In genomic region chr15:66847565-66847991, GRCh38 we compare ENCODE assay signal across 25 cellular contexts.
"Had no signal": no experiment of that assay in that cellular context is flagged by ENCODE, and none has a peak within 500 bp of the region (broad histone marks: within the 10 kb centered on the region; RNA-seq: fewer than 3 reads in every experiment).

No MANE protein-coding gene starts in this region.

- H3K36me3 ChIP-seq: left ventricle myocardium inferior, neutrophil, ovary had no signal

- H3K9me3 Mint-ChIP-seq: activated CD4-positive, alpha-beta T cell treated with anti-CD3 and anti-CD28 coated beads, Interleukin-2, amount 10 ng/mL, durations not matched to agents 7 days and 5 days; activated naive CD4-positive, alpha-beta T cell treated with anti-CD3 and anti-CD28 coated beads, Interleukin-2, amount 50 U/mL, for 24 hours; immature natural killer cell; natural killer cell treated with Interleukin-12 subunit alpha and Interleukin-12 subunit beta and Interleukin-15 and Interleukin-18, amount 100 ng/mL, for 72 hours; stimulated activated effector memory CD8-positive, alpha-beta T cell treated with anti-CD3 and anti-CD28 coated beads, Interleukin-12 subunit alpha, Interleukin-12 subunit beta, amount 100 ng/mL, for 72 hours; type B pancreatic cell had no signal

- H3K36me3 Mint-ChIP-seq: activated naive CD4-positive, alpha-beta T cell treated with anti-CD3 and anti-CD28 coated beads, Interleukin-2, amount 50 U/mL, for 24 hours; brain; immature natural killer cell; natural killer cell treated with Interleukin-12 subunit alpha and Interleukin-12 subunit beta and Interleukin-15 and Interleukin-18, amount 100 ng/mL, for 72 hours; stimulated activated effector memory CD8-positive, alpha-beta T cell treated with anti-CD3 and anti-CD28 coated beads, Interleukin-12 subunit alpha, Interleukin-12 subunit beta, amount 100 ng/mL, for 72 hours; type B pancreatic cell had no signal

- ATAC-seq: esophagus mucosa; natural killer cell treated with Interleukin-12 subunit alpha and Interleukin-12 subunit beta and Interleukin-15 and Interleukin-18, amount 100 ng/mL, for 72 hours; psoas muscle; right cardiac atrium; SK-N-SH treated with all-trans-retinoic acid at 6 μM for 48 hours; stimulated activated effector memory CD8-positive, alpha-beta T cell treated with anti-CD3 and anti-CD28 coated beads, Interleukin-12 subunit alpha, Interleukin-12 subunit beta, amount 100 ng/mL, for 72 hours had no signal

- DNase-seq: activated CD4-positive, alpha-beta T cell treated with anti-CD3 and anti-CD28 coated beads, Interleukin-2, amount 10 ng/mL, durations not matched to agents 7 days and 5 days; activated CD4-positive, CD25-positive, alpha-beta regulatory T cell treated with anti-CD3 and anti-CD28 coated beads, Interleukin-2, amount 50 U/mL, for 72 hours; activated gamma-delta T cell treated with Interleukin-2 at 50 U/mL for 16 hours; activated T-cell treated with anti-CD3 and anti-CD28 coated beads for 4 hours; anterior cingulate cortex; central memory CD4-positive, alpha-beta T cell; dermis blood vessel endothelial cell; effector memory CD4-positive, alpha-beta T cell; foreskin melanocyte; immature natural killer cell; left ventricle myocardium inferior; mammary epithelial cell; ovary; psoas muscle; right cardiac atrium; stimulated activated CD4-positive, alpha-beta T cell treated with anti-CD3 and anti-CD28 coated beads, Interleukin-1b, Interleukin-23, amount 100 ng/mL, for 48 hours had no signal

- H3K9me3 ChIP-seq: left ventricle myocardium inferior, neutrophil, ovary, psoas muscle had no signal

- H3K4me3 ChIP-seq: left ventricle myocardium inferior, ovary, psoas muscle had no signal

- H3K27me3 ChIP-seq: ovary had no signal

- H3K27me3 Mint-ChIP-seq: type B pancreatic cell had no signal

- H3K4me3 Mint-ChIP-seq: activated CD4-positive, alpha-beta T cell treated with anti-CD3 and anti-CD28 coated beads, Interleukin-2, amount 10 ng/mL, durations not matched to agents 7 days and 5 days; activated naive CD4-positive, alpha-beta T cell treated with anti-CD3 and anti-CD28 coated beads, Interleukin-2, amount 50 U/mL, for 24 hours; brain; immature natural killer cell; natural killer cell treated with Interleukin-12 subunit alpha and Interleukin-12 subunit beta and Interleukin-15 and Interleukin-18, amount 100 ng/mL, for 72 hours; stimulated activated effector memory CD8-positive, alpha-beta T cell treated with anti-CD3 and anti-CD28 coated beads, Interleukin-12 subunit alpha, Interleukin-12 subunit beta, amount 100 ng/mL, for 72 hours; type B pancreatic cell had no signal

- H3K27ac ChIP-seq: left ventricle myocardium inferior, neutrophil, ovary, psoas muscle, VCaP had no signal

- H3K27ac Mint-ChIP-seq: activated CD4-positive, alpha-beta T cell treated with anti-CD3 and anti-CD28 coated beads, Interleukin-2, amount 10 ng/mL, durations not matched to agents 7 days and 5 days; activated naive CD4-positive, alpha-beta T cell treated with anti-CD3 and anti-CD28 coated beads, Interleukin-2, amount 50 U/mL, for 24 hours; immature natural killer cell; natural killer cell treated with Interleukin-12 subunit alpha and Interleukin-12 subunit beta and Interleukin-15 and Interleukin-18, amount 100 ng/mL, for 72 hours; stimulated activated effector memory CD8-positive, alpha-beta T cell treated with anti-CD3 and anti-CD28 coated beads, Interleukin-12 subunit alpha, Interleukin-12 subunit beta, amount 100 ng/mL, for 72 hours; type B pancreatic cell had no signal
